ENCODE assay signal across 25 cellular contexts in genomic region chr6:10861086-10861485, GRCh38. TPM values are rescaled to one million over a fixed set of nuclear protein-coding genes. Genes with fewer than 3 reads are reported as not detected.
DNase-seq lines count a peak whose midpoint lies in the region; ATAC-seq, FAIRE-seq and TF ChIP-seq lines count a peak whose summit lies in the region.
"Had no signal": no experiment of that assay in that cellular context is flagged by ENCODE, and none has a peak within 500 bp of the region (broad histone marks: within the 10 kb centered on the region; RNA-seq: fewer than 3 reads in every experiment).

No MANE protein-coding gene starts in this region.

- no peak for FAIRE-seq in HepG2 (lab: Jason Lieb, UNC)
- FAIRE-seq: A549, G401.6, GM12892, H1 had no signal

- H3K79me2 ChIP-seq in HepG2 (ENCODE audit: insufficient read depth, low read length) = no peaks in the 10 kb centered on the region
- H3K79me2 ChIP-seq in osteoblast (ENCODE audit: insufficient read depth, low read length) = no peaks in the 10 kb centered on the region

- no peak overlapping the region for H3K27ac ChIP-seq in HepG2 (ENCODE audit: extremely low read length, insufficient read depth, low read length)
- no peak overlapping the region for H3K27ac ChIP-seq in right lobe of liver
- no peak overlapping the region for H3K27ac ChIP-seq in osteoblast (ENCODE audit: low read depth, low read length)
- H3K27ac ChIP-seq: A549; BLaER1 treated with 17β-estradiol and CSF1 and Interleukin-3, amounts not matched to agents 10 nM and 100 nM; GM23248 had no signal

- POLR2A ChIA-PET in HepG2 (lab: Yijun Ruan, JAX) = no interaction called here

- H3K4me3 Mint-ChIP-seq in activated T-cell treated with anti-CD3 and anti-CD28 coated beads, Interleukin-2, amount 50 U/mL, for 4 hours = no peak overlapping the region
- H3K4me3 Mint-ChIP-seq: CD14-positive monocyte; CD4-positive, alpha-beta T cell; CD8-positive, alpha-beta memory T cell had no signal

- 6% methylated on average over 2 of the region's 2 CpGs for WGBS in HepG2 (ENCODE audit: low lambda C conversion rate)
- 45% methylated on average over 2 of the region's 2 CpGs for WGBS in right lobe of liver (ENCODE audit: insufficient coverage, low coverage, low lambda C conversion rate, missing lambda C conversion rate)

- DNase-seq in HepG2 (ENCODE audit: low spot score) = no peak
- DNase-seq in right lobe of liver = no peak
- peak; percentile 51 for DNase-seq in NCI-H226
- peak; percentile 45 for DNase-seq in kidney tubule cell (ENCODE audit: low spot score)
- DNase-seq in activated T-cell treated with anti-CD3 and anti-CD28 coated beads, Interleukin-2, amount 50 U/mL, for 4 hours = no peak
- DNase-seq in osteoblast (ENCODE audit: insufficient read length, low spot score, missing footprints) = no peak
- DNase-seq: 8988T; ACHN; AML-193; BE2C; CD4-positive, alpha-beta T cell; CD8-positive, alpha-beta memory T cell; DMS53; DMS79 treated with DMSO at 0.1 percent for 48 hours; GM23248; H7; HCEC 1CT had no signal

- no TSS peak for BruUV-seq in HepG2 (replicated peaks; lab: Mats Ljungman, UMichigan)

- H3K4me1 ChIP-seq in HepG2 (ENCODE audit: insufficient read depth, low read length) (no peaks in the 10 kb centered on the region), right lobe of liver (no peaks in the 10 kb centered on the region), osteoblast (ENCODE audit: insufficient read depth, low read length) (no peaks in the 10 kb centered on the region)
- H3K4me1 ChIP-seq: A549, BE2C had no signal

- no peaks in the 10 kb centered on the region for H3K36me3 Mint-ChIP-seq in activated T-cell treated with anti-CD3 and anti-CD28 coated beads, Interleukin-2, amount 50 U/mL, for 4 hours (ENCODE audit: insufficient read depth)
- H3K36me3 Mint-ChIP-seq: CD14-positive monocyte; CD8-positive, alpha-beta memory T cell had no signal

- no peak for TF ChIP-seq RAD21 in HepG2 (CRISPR knock-in tag; IDR thresholded peaks at IDR 0.05)

- no peaks in the 10 kb centered on the region for H3K27me3 ChIP-seq in HepG2 (ENCODE audit: control insufficient read depth in 1 of 2, insufficient read depth in 2 of 2, low read length in 2 of 2)
- no peaks in the 10 kb centered on the region for H3K27me3 ChIP-seq in right lobe of liver
- no peaks in the 10 kb centered on the region for H3K27me3 ChIP-seq in osteoblast (ENCODE audit: insufficient read depth, low read length)
- H3K27me3 ChIP-seq: BE2C; BLaER1 treated with 17β-estradiol and CSF1 and Interleukin-3, amounts not matched to agents 10 nM and 100 nM had no signal

- no peak for TF ChIP-seq CTCF in HepG2 (CRISPR knock-in tag; IDR thresholded peaks at IDR 0.05)
- TF ChIP-seq CTCF in right lobe of liver (IDR thresholded peaks at IDR 0.05) = no peak
- no peak for TF ChIP-seq CTCF in osteoblast (IDR thresholded peaks at IDR 0.05; ENCODE audit: extremely low read depth, low read depth, low read length)

- TF ChIP-seq POLR2A in HepG2 (IDR thresholded peaks at IDR 0.05; ENCODE audit: insufficient read depth in 1 of 2, low read depth in 2 of 2, low read length in 2 of 2) (no peak), right lobe of liver (IDR thresholded peaks at IDR 0.05) (no peak)

- H3K9me3 ChIP-seq in HepG2 (ENCODE audit: low read length) (no peaks in the 10 kb centered on the region), right lobe of liver (no peaks in the 10 kb centered on the region), osteoblast (ENCODE audit: low read depth, low read length) (no peaks in the 10 kb centered on the region)
- H3K9me3 ChIP-seq: A549, BE2C had no signal

- H4K20me1 ChIP-seq in HepG2 (ENCODE audit: insufficient read depth, low read length) (no peaks in the 10 kb centered on the region), osteoblast (ENCODE audit: insufficient read depth, low read length) (no peaks in the 10 kb centered on the region)
- H4K20me1 ChIP-seq: BLaER1 treated with 17β-estradiol and CSF1 and Interleukin-3, amounts not matched to agents 10 nM and 100 nM had no signal

- TF ChIP-seq EP300 in HepG2 (IDR thresholded peaks at IDR 0.05; ENCODE audit: low read depth in 2 of 2, low read length in 2 of 2) (no peak), HepG2 (CRISPR knock-in tag; IDR thresholded peaks at IDR 0.05; ENCODE audit: borderline replicate concordance) (no peak)

- in situ Hi-C loops in HepG2 (cut with HindIII; ENCODE audit: extremely low pct_ligation_motif_present, low pct_unique_long_range_greater_than_20kb) = no loop called here

- H2AFZ ChIP-seq in HepG2 (ENCODE audit: low read length) (no peak overlapping the region), osteoblast (ENCODE audit: low read length) (no peak overlapping the region)
- H2AFZ ChIP-seq: GM23248 had no signal

- intact Hi-C loops in HepG2 (cut with micrococcal nuclease; ENCODE audit: unreplicated experiment) = no loop called here
- intact Hi-C loops in right lobe of liver (cut with DNase I) = no loop called here

- CTCF ChIA-PET in HepG2 (lab: Yijun Ruan, JAX; ENCODE audit: low intra/inter-chr PET ratio, low total read pairs) = no interaction called here

- H3K27me3 Mint-ChIP-seq in activated T-cell treated with anti-CD3 and anti-CD28 coated beads, Interleukin-2, amount 50 U/mL, for 4 hours (ENCODE audit: low read depth) = peaks cover 8% of the 10 kb centered on the region

- no peaks in the 10 kb centered on the region for H3K9me3 Mint-ChIP-seq in activated T-cell treated with anti-CD3 and anti-CD28 coated beads, Interleukin-2, amount 50 U/mL, for 4 hours
- H3K9me3 Mint-ChIP-seq: CD4-positive, alpha-beta T cell had no signal

- H3K4me1 Mint-ChIP-seq in activated T-cell treated with anti-CD3 and anti-CD28 coated beads, Interleukin-2, amount 50 U/mL, for 4 hours (ENCODE audit: low read depth) = no peaks in the 10 kb centered on the region
- H3K4me1 Mint-ChIP-seq: CD14-positive monocyte; CD8-positive, alpha-beta memory T cell had no signal

- H3K36me3 ChIP-seq in HepG2 (replicated peaks in 1 of 2; ENCODE audit: control insufficient read depth in 1 of 2, insufficient read depth in 2 of 2, low read length in 2 of 2) (no peaks in the 10 kb centered on the region), right lobe of liver (no peaks in the 10 kb centered on the region), osteoblast (ENCODE audit: insufficient read depth, low read length) (no peaks in the 10 kb centered on the region)
- H3K36me3 ChIP-seq: BE2C; BLaER1 treated with 17β-estradiol and CSF1 and Interleukin-3, amounts not matched to agents 10 nM and 100 nM had no signal

- no peak overlapping the region for H3K4me3 ChIP-seq in HepG2 (replicated peaks in 1 of 3; ENCODE audit: insufficient read depth in 1 of 3, low read depth in 2 of 3, low read length in 3 of 3)
- H3K4me3 ChIP-seq in right lobe of liver = no peak overlapping the region
- H3K4me3 ChIP-seq in osteoblast (ENCODE audit: insufficient read depth, low read length) = no peak overlapping the region
- H3K4me3 ChIP-seq: A549; BLaER1 treated with 17β-estradiol and CSF1 and Interleukin-3, amounts not matched to agents 10 nM and 100 nM; GM23248 had no signal

- H3K4me2 ChIP-seq in HepG2 (ENCODE audit: low read depth, low read length) = no peak overlapping the region
- H3K4me2 ChIP-seq in osteoblast (ENCODE audit: insufficient read depth, low read length) = no peak overlapping the region
- H3K4me2 ChIP-seq: A549; BLaER1 treated with 17β-estradiol and CSF1 and Interleukin-3, amounts not matched to agents 10 nM and 100 nM had no signal

- ATAC-seq in HepG2 = no peak
- ATAC-seq in right lobe of liver = no peak
- no peak for ATAC-seq in activated T-cell treated with anti-CD3 and anti-CD28 coated beads, Interleukin-2, amount 50 U/mL, for 4 hours
- no peak for ATAC-seq in GM21526 (IDR thresholded peaks at IDR 0.05; ENCODE audit: low FRiP score, unreplicated experiment)
- ATAC-seq: A549 had no signal

- no peak overlapping the region for H3K9ac ChIP-seq in HepG2 (ENCODE audit: insufficient read depth, low read depth, low read length)
- H3K9ac ChIP-seq: BLaER1 treated with 17β-estradiol and CSF1 and Interleukin-3, amounts not matched to agents 10 nM and 100 nM; GM23248 had no signal

RNA-seq across cellular contexts. Expression of gene GCM2, which starts 20.8 kb away (rescaled TPM):
- total RNA-seq in HepG2 (2016; rRNA removed; fragmentation: Illumina TruSeq; extraction: Trizol) (not detected in 2 replicates), right lobe of liver (not detected), osteoblast (not detected in 2 replicates)
- total RNA-seq in HepG2 (2016; cell fraction: cytosol; rRNA removed; fragmentation: Illumina TruSeq; extraction: Trizol; ENCODE audit: low read depth) = not detected in 2 replicates
- not detected in 2 replicates for total RNA-seq in HepG2 (2016; cell fraction: insoluble cytoplasmic fraction; rRNA removed; fragmentation: Illumina TruSeq; extraction: Trizol)
- not detected in 2 replicates for total RNA-seq in HepG2 (2016; cell fraction: membrane; rRNA removed; fragmentation: Illumina TruSeq; extraction: Trizol)
- total RNA-seq in HepG2 (2016; cell fraction: nucleus; rRNA removed; fragmentation: Illumina TruSeq; extraction: Trizol) = not detected in 2 replicates
- not detected in 2 replicates for polyA plus RNA-seq in HepG2 (2011; rRNA removed)
- not detected in 2 replicates for polyA plus RNA-seq in HepG2 (2011; cell fraction: cytosol; rRNA removed)
- not detected in 2 replicates for polyA plus RNA-seq in HepG2 (2011; cell fraction: nucleus; rRNA removed)
- not detected in 2 replicates for polyA plus RNA-seq in HepG2 (2012)
- not detected in 2 replicates for polyA plus RNA-seq in HepG2 (2016; cell fraction: cytosol; fragmentation: Illumina TruSeq; extraction: Trizol; ENCODE audit: low read depth)
- polyA plus RNA-seq in HepG2 (2016; cell fraction: insoluble cytoplasmic fraction; fragmentation: Illumina TruSeq; extraction: Trizol; ENCODE audit: low read depth) = not detected in 2 replicates
- not detected in 2 replicates for polyA plus RNA-seq in HepG2 (2016; cell fraction: membrane; fragmentation: Illumina TruSeq; extraction: Trizol; ENCODE audit: low read depth)
- polyA plus RNA-seq in HepG2 (2016; cell fraction: nucleus; fragmentation: Illumina TruSeq; extraction: Trizol; ENCODE audit: insufficient read depth, low read depth) = not detected in 2 replicates
- not detected in 2 replicates for polyA minus RNA-seq in HepG2 (2011; rRNA and poly(A)+ RNA removed; ENCODE audit: low replicate concordance)
- not detected in 2 replicates for polyA minus RNA-seq in HepG2 (2011; cell fraction: cytosol; rRNA and poly(A)+ RNA removed)
- polyA minus RNA-seq in HepG2 (2011; cell fraction: nucleus; rRNA and poly(A)+ RNA removed) = not detected in 2 replicates
- total RNA-seq in activated T-cell treated with anti-CD3 and anti-CD28 coated beads, Interleukin-2, amount 50 U/mL, for 4 hours = not detected
- total RNA-seq: CD4-positive, alpha-beta T cell; CD8-positive, alpha-beta memory T cell; Daoy; GM23248; H1; H7 had no signal
- polyA plus RNA-seq: CD14-positive monocyte; CD8-positive, alpha-beta memory T cell; GM23248 had no signal

RNA-seq across cellular contexts. Expression of gene MAK, which starts 22.7 kb away (rescaled TPM):
- total RNA-seq in HepG2 (2016; rRNA removed; fragmentation: Illumina TruSeq; extraction: Trizol) (0.04 and 0.17 TPM in 2 replicates), right lobe of liver (under 1 TPM in 3 of 6 experiments, not detected in 3; 0.12 to 0.18 (median 0.15) TPM), osteoblast (under 0.01 TPM in 1 of 2 replicates, not detected in the other)
- 0.20 TPM in 1 of 2 replicates, not detected in the other for total RNA-seq in HepG2 (2016; cell fraction: cytosol; rRNA removed; fragmentation: Illumina TruSeq; extraction: Trizol; ENCODE audit: low read depth)
- total RNA-seq in HepG2 (2016; cell fraction: insoluble cytoplasmic fraction; rRNA removed; fragmentation: Illumina TruSeq; extraction: Trizol) = 0.04 TPM in 1 of 2 replicates, not detected in the other
- total RNA-seq in HepG2 (2016; cell fraction: membrane; rRNA removed; fragmentation: Illumina TruSeq; extraction: Trizol) = 0.10 and 0.12 TPM in 2 replicates
- 0.25 TPM in 1 of 2 replicates, not detected in the other for total RNA-seq in HepG2 (2016; cell fraction: nucleus; rRNA removed; fragmentation: Illumina TruSeq; extraction: Trizol)
- polyA plus RNA-seq in HepG2 (2011; rRNA removed) = 0.01 TPM in 1 of 2 replicates, not detected in the other
- not detected in 2 replicates for polyA plus RNA-seq in HepG2 (2011; cell fraction: cytosol; rRNA removed)
- not detected in 2 replicates for polyA plus RNA-seq in HepG2 (2011; cell fraction: nucleus; rRNA removed)
- polyA plus RNA-seq in HepG2 (2012) = 0.03 and 0.20 TPM in 2 replicates
- 0.05 TPM in 1 of 2 replicates, not detected in the other for polyA plus RNA-seq in HepG2 (2016; cell fraction: cytosol; fragmentation: Illumina TruSeq; extraction: Trizol; ENCODE audit: low read depth)
- 0.10 and 0.13 TPM in 2 replicates for polyA plus RNA-seq in HepG2 (2016; cell fraction: insoluble cytoplasmic fraction; fragmentation: Illumina TruSeq; extraction: Trizol; ENCODE audit: low read depth)
- 0.06 TPM in 1 of 2 replicates, not detected in the other for polyA plus RNA-seq in HepG2 (2016; cell fraction: membrane; fragmentation: Illumina TruSeq; extraction: Trizol; ENCODE audit: low read depth)
- 0.27 TPM in 1 of 2 replicates, not detected in the other for polyA plus RNA-seq in HepG2 (2016; cell fraction: nucleus; fragmentation: Illumina TruSeq; extraction: Trizol; ENCODE audit: insufficient read depth, low read depth)
- polyA minus RNA-seq in HepG2 (2011; rRNA and poly(A)+ RNA removed; ENCODE audit: low replicate concordance) = 0.05 TPM in 1 of 2 replicates, not detected in the other
- not detected in 2 replicates for polyA minus RNA-seq in HepG2 (2011; cell fraction: cytosol; rRNA and poly(A)+ RNA removed)
- polyA minus RNA-seq in HepG2 (2011; cell fraction: nucleus; rRNA and poly(A)+ RNA removed) = not detected in 2 replicates
- total RNA-seq in activated T-cell treated with anti-CD3 and anti-CD28 coated beads, Interleukin-2, amount 50 U/mL, for 4 hours = under 1 TPM; 0.35 to 0.84 (median 0.58) TPM
- total RNA-seq: Daoy, GM23248 had no signal
- polyA plus RNA-seq: CD8-positive, alpha-beta memory T cell had no signal

RNA-seq across cellular contexts. Expression of gene SYCP2L, which starts 25.8 kb away (rescaled TPM):
- 0.22 TPM in 1 of 2 replicates, not detected in the other for total RNA-seq in HepG2 (2016; rRNA removed; fragmentation: Illumina TruSeq; extraction: Trizol)
- total RNA-seq in HepG2 (2016; cell fraction: cytosol; rRNA removed; fragmentation: Illumina TruSeq; extraction: Trizol; ENCODE audit: low read depth) = 0.26 TPM in 1 of 2 replicates, not detected in the other
- 0.04 TPM in 1 of 2 replicates, not detected in the other for total RNA-seq in HepG2 (2016; cell fraction: insoluble cytoplasmic fraction; rRNA removed; fragmentation: Illumina TruSeq; extraction: Trizol)
- 0.06 TPM in 1 of 2 replicates, not detected in the other for total RNA-seq in HepG2 (2016; cell fraction: membrane; rRNA removed; fragmentation: Illumina TruSeq; extraction: Trizol)
- 0.16 TPM in 1 of 2 replicates, not detected in the other for total RNA-seq in HepG2 (2016; cell fraction: nucleus; rRNA removed; fragmentation: Illumina TruSeq; extraction: Trizol)
- 0.37 and 0.54 TPM in 2 replicates for polyA plus RNA-seq in HepG2 (2011; rRNA removed)
- polyA plus RNA-seq in HepG2 (2011; cell fraction: cytosol; rRNA removed) = 0.05 and 0.21 TPM in 2 replicates
- 0.58 and 1.1 TPM in 2 replicates for polyA plus RNA-seq in HepG2 (2011; cell fraction: nucleus; rRNA removed)
- polyA plus RNA-seq in HepG2 (2012) = 0.08 and 0.33 TPM in 2 replicates
- polyA plus RNA-seq in HepG2 (2016; cell fraction: cytosol; fragmentation: Illumina TruSeq; extraction: Trizol; ENCODE audit: low read depth) = not detected in 2 replicates
- not detected in 2 replicates for polyA plus RNA-seq in HepG2 (2016; cell fraction: insoluble cytoplasmic fraction; fragmentation: Illumina TruSeq; extraction: Trizol; ENCODE audit: low read depth)
- not detected in 2 replicates for polyA plus RNA-seq in HepG2 (2016; cell fraction: membrane; fragmentation: Illumina TruSeq; extraction: Trizol; ENCODE audit: low read depth)
- polyA plus RNA-seq in HepG2 (2016; cell fraction: nucleus; fragmentation: Illumina TruSeq; extraction: Trizol; ENCODE audit: insufficient read depth, low read depth) = 0.49 and 1.00 TPM in 2 replicates
- polyA minus RNA-seq in HepG2 (2011; rRNA and poly(A)+ RNA removed; ENCODE audit: low replicate concordance) = 0.20 TPM in 1 of 2 replicates, not detected in the other
- polyA minus RNA-seq in HepG2 (2011; cell fraction: cytosol; rRNA and poly(A)+ RNA removed) = not detected in 2 replicates
- 1.5 and 2.1 TPM in 2 replicates for polyA minus RNA-seq in HepG2 (2011; cell fraction: nucleus; rRNA and poly(A)+ RNA removed)
- under 1 TPM in 1 of 6 experiments, not detected in 5; 0.20 TPM for total RNA-seq in right lobe of liver
- total RNA-seq in activated T-cell treated with anti-CD3 and anti-CD28 coated beads, Interleukin-2, amount 50 U/mL, for 4 hours = under 1 TPM in 1 of 3 donors, not detected in 2; 0.33 TPM
- total RNA-seq in osteoblast = 0.36 TPM in 1 of 2 replicates, not detected in the other
- total RNA-seq: CD8-positive, alpha-beta memory T cell; GM23248 had no signal
- polyA plus RNA-seq: CD14-positive monocyte; CD8-positive, alpha-beta memory T cell had no signal

Comparison
In these comparisons a context has a peak if more than half of its experiments do, and no peak if none do; other contexts are left out.
1. DNase-seq: peak in NCI-H226 (single experiment) and kidney tubule cell (single experiment); none in HepG2 (single experiment), right lobe of liver (0 of 3), activated T-cell treated with anti-CD3 and anti-CD28 coated beads, Interleukin-2, amount 50 U/mL, for 4 hours (single experiment) and osteoblast (single experiment).